Comparison of ENCODE assay signal across 40 cellular contexts in the genomic region with DNA sequence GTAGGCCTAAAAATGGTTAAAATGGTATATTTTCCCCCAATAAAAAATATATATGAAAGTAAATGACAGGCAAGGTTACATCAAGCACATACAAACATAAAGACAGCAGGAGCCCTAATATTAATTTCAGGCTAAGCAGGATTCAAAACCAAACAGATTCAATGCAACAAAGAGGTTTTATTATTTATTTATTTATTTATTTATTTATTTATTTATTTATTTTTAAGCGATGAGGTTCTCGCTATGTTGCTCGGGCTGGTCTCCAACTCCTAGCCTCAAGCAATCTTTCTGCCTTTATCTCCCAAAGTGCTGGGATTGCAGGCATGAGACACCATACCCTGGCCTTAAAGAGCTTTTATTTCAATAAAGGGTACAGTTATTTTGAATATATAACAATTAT.
"Had no signal": no experiment of that assay in that cellular context is flagged by ENCODE, and none has a peak within 500 bp of the region (broad histone marks: within the 10 kb centered on the region; RNA-seq: fewer than 3 reads in every experiment).

No MANE protein-coding gene starts in this region.

- H3K4me3 ChIP-seq: adrenal gland, ascending aorta, body of pancreas, breast epithelium, cardiac muscle cell had no signal

- H3K4me3 Mint-ChIP-seq: activated naive CD4-positive, alpha-beta T cell treated with anti-CD3 and anti-CD28 coated beads for 36 hours; activated naive CD4-positive, alpha-beta T cell treated with anti-CD3 and anti-CD28 coated beads, Interleukin-2, amount 10 ng/mL, durations not matched to agents 7 days and 5 days; activated naive CD4-positive, alpha-beta T cell treated with anti-CD3 and anti-CD28 coated beads, Interleukin-2, amount 50 U/mL, for 24 hours; activated naive CD8-positive, alpha-beta T cell; activated naive CD8-positive, alpha-beta T cell treated with anti-CD3 and anti-CD28 coated beads for 36 hours; activated naive CD8-positive, alpha-beta T cell treated with anti-CD3 and anti-CD28 coated beads, Interleukin-2, amount 10 ng/mL, durations not matched to agents 7 days and 5 days; activated naive CD8-positive, alpha-beta T cell treated with anti-CD3 and anti-CD28 coated beads, Interleukin-2, amount 50 U/mL, for 24 hours; activated T-cell treated with anti-CD3 and anti-CD28 coated beads, Interleukin-2, amount 50 U/mL, for 24 hours; activated T-cell treated with anti-CD3 and anti-CD28 coated beads, Interleukin-2, amount 50 U/mL, for 4 hours; activated T-cell treated with anti-CD3 and anti-CD28 coated beads, Interleukin-2, amount 50 U/mL, for 72 hours; activated T-helper 1 cell treated with anti-CD3 and anti-CD28 coated beads, Interleukin-12 subunit alpha, Interleukin-12 subunit beta, Interleukin-2, Interleukin-4 antibody, amounts not matched to agents 30 ng/mL and 10 ng/mL and 1 ng/mL, durations not matched to agents 14 hours and 24 hours and 36 hours; activated T-helper 17 cell treated with anti-CD3 and anti-CD28 coated beads, Interleukin-2, amount 50 U/mL, for 72 hours; brain; central memory CD8-positive, alpha-beta T cell had no signal

- H3K27me3 ChIP-seq: adrenal gland, ascending aorta, body of pancreas, brain microvascular endothelial cell, breast epithelium, cardiac muscle cell had no signal

- ATAC-seq: activated naive CD4-positive, alpha-beta T cell treated with anti-CD3 and anti-CD28 coated beads, Interleukin-2, amount 50 U/mL, for 72 hours; activated naive CD8-positive, alpha-beta T cell treated with anti-CD3 and anti-CD28 coated beads, Interleukin-2, amount 50 U/mL, for 24 hours; activated T-cell treated with anti-CD3 and anti-CD28 coated beads, Interleukin-2, amount 50 U/mL, for 4 hours; activated T-cell treated with anti-CD3 and anti-CD28 coated beads, Interleukin-2, amount 50 U/mL, for 72 hours; activated T-helper 17 cell treated with anti-CD3 and anti-CD28 coated beads, Interleukin-2, amount 50 U/mL, for 72 hours; body of pancreas had no signal

- H3K27ac ChIP-seq: adrenal gland, ascending aorta, body of pancreas, brain microvascular endothelial cell, breast epithelium, cardiac muscle cell had no signal

- FAIRE-seq: astrocyte, bronchial epithelial cell, colon had no signal

- H3K36me3 ChIP-seq: adrenal gland, ascending aorta, brain microvascular endothelial cell, breast epithelium, cardiac muscle cell had no signal

- H3K27ac Mint-ChIP-seq: activated naive CD4-positive, alpha-beta T cell treated with anti-CD3 and anti-CD28 coated beads for 36 hours; activated naive CD4-positive, alpha-beta T cell treated with anti-CD3 and anti-CD28 coated beads, Interleukin-2, amount 10 ng/mL, durations not matched to agents 7 days and 5 days; activated naive CD4-positive, alpha-beta T cell treated with anti-CD3 and anti-CD28 coated beads, Interleukin-2, amount 50 U/mL, for 24 hours; activated naive CD4-positive, alpha-beta T cell treated with anti-CD3 and anti-CD28 coated beads, Interleukin-2, amount 50 U/mL, for 72 hours; activated naive CD8-positive, alpha-beta T cell; activated naive CD8-positive, alpha-beta T cell treated with anti-CD3 and anti-CD28 coated beads for 36 hours; activated naive CD8-positive, alpha-beta T cell treated with anti-CD3 and anti-CD28 coated beads, Interleukin-2, amount 10 ng/mL, durations not matched to agents 7 days and 5 days; activated naive CD8-positive, alpha-beta T cell treated with anti-CD3 and anti-CD28 coated beads, Interleukin-2, amount 50 U/mL, for 24 hours; activated T-cell treated with anti-CD3 and anti-CD28 coated beads, Interleukin-2, amount 50 U/mL, for 24 hours; activated T-cell treated with anti-CD3 and anti-CD28 coated beads, Interleukin-2, amount 50 U/mL, for 72 hours; activated T-helper 1 cell treated with anti-CD3 and anti-CD28 coated beads, Interleukin-12 subunit alpha, Interleukin-12 subunit beta, Interleukin-2, Interleukin-4 antibody, amounts not matched to agents 30 ng/mL and 10 ng/mL and 1 ng/mL, durations not matched to agents 14 hours and 24 hours and 36 hours; activated T-helper 17 cell treated with anti-CD3 and anti-CD28 coated beads, Interleukin-2, amount 50 U/mL, for 72 hours; activated T-helper 2 cell treated with anti-CD3 and anti-CD28 coated beads, Interferon-gamma antibody, Interleukin-2, Interleukin-4, amounts not matched to agents 10 μg/mL and 5 μg/mL and 100 μg/mL, durations not matched to agents 14 hours and 24 hours and 36 hours; brain had no signal

- H3K4me1 Mint-ChIP-seq: activated T-helper 17 cell treated with anti-CD3 and anti-CD28 coated beads, Interleukin-2, amount 50 U/mL, for 72 hours had no signal

- H3K4me1 ChIP-seq: adrenal gland, ascending aorta had no signal

- DNase-seq: activated effector memory CD4-positive, alpha-beta T cell treated with anti-CD3 and anti-CD28 coated beads, Interleukin-2, amount 50 U/mL, for 16 hours; activated effector memory CD4-positive, alpha-beta T cell treated with Interleukin-2 at 50 U/mL for 16 hours; activated gamma-delta T cell; activated gamma-delta T cell treated with Interleukin-2 at 50 U/mL for 16 hours; activated naive CD4-positive, alpha-beta T cell; activated naive CD4-positive, alpha-beta T cell treated with anti-CD3 and anti-CD28 coated beads for 36 hours; activated naive CD4-positive, alpha-beta T cell treated with anti-CD3 and anti-CD28 coated beads, Interleukin-2, amount 10 ng/mL, durations not matched to agents 7 days and 5 days; activated naive CD4-positive, alpha-beta T cell treated with anti-CD3 and anti-CD28 coated beads, Interleukin-2, amount 50 U/mL, for 16 hours; activated naive CD4-positive, alpha-beta T cell treated with Interleukin-2 at 50 U/mL for 16 hours; activated naive CD8-positive, alpha-beta T cell treated with anti-CD3 and anti-CD28 coated beads for 36 hours; activated naive CD8-positive, alpha-beta T cell treated with anti-CD3 and anti-CD28 coated beads, Interleukin-2, amount 10 ng/mL, durations not matched to agents 7 days and 5 days; activated naive CD8-positive, alpha-beta T cell treated with anti-CD3 and anti-CD28 coated beads, Interleukin-2, amount 50 U/mL, for 24 hours; activated T-cell treated with anti-CD3 and anti-CD28 coated beads, Interleukin-2, amount 50 U/mL, for 24 hours; activated T-cell treated with anti-CD3 and anti-CD28 coated beads, Interleukin-2, amount 50 U/mL, for 4 hours; activated T-cell treated with anti-CD3 and anti-CD28 coated beads, Interleukin-2, amount 50 U/mL, for 48 hours; activated T-cell treated with anti-CD3 and anti-CD28 coated beads, Interleukin-2, amount 50 U/mL, for 72 hours; adrenal gland; amniotic stem cell; amygdala; anterior cingulate cortex; aorta; body of pancreas; brain microvascular endothelial cell; caudate nucleus; central memory CD4-positive, alpha-beta T cell; cerebellar nuclear complex had no signal

- H3K36me3 Mint-ChIP-seq: activated naive CD4-positive, alpha-beta T cell treated with anti-CD3 and anti-CD28 coated beads, Interleukin-2, amount 10 ng/mL, durations not matched to agents 7 days and 5 days; activated naive CD8-positive, alpha-beta T cell treated with anti-CD3 and anti-CD28 coated beads, Interleukin-2, amount 10 ng/mL, durations not matched to agents 7 days and 5 days had no signal

- H3K9me3 ChIP-seq: adrenal gland, body of pancreas had no signal

- H3K27me3 Mint-ChIP-seq: activated naive CD8-positive, alpha-beta T cell treated with anti-CD3 and anti-CD28 coated beads for 36 hours; brain had no signal
